In genomic region chr1:56464294-56464693, GRCh38 we compare ENCODE assay signal across 7 cellular contexts.
"Had no signal": no experiment of that assay in that cellular context is flagged by ENCODE, and none has a peak within 500 bp of the region (broad histone marks: within the 10 kb centered on the region; RNA-seq: fewer than 3 reads in every experiment).

No MANE protein-coding gene starts in this region.

- ATAC-seq: HCT116 had no signal

- H3K4me3 ChIP-seq: GM23248, HAP-1 had no signal

- H3K9me3 ChIP-seq: HAP-1 had no signal

- H3K4me1 ChIP-seq: HAP-1 had no signal

- H3K9ac ChIP-seq: GM23248 had no signal

- DNase-seq: GM23248, GOT3, H7, HFFc6, IMR-90 had no signal

- H2AFZ ChIP-seq: GM23248 had no signal

- H3K27ac ChIP-seq: GM23248 had no signal

- H3K36me3 ChIP-seq: HAP-1 had no signal
